Comparison of ENCODE assay signal across 7 cellular contexts in genomic region chrX:56802921-56803848, GRCh38.
DNase-seq lines count a peak whose midpoint lies in the region; ATAC-seq lines count a peak whose summit lies in the region.

No MANE protein-coding gene starts in this region.

- POLR2A ChIA-PET in activated CD8-positive, alpha-beta T cell treated with anti-CD3 and anti-CD28 coated beads, Interleukin-2, amount 10 ng/mL, durations not matched to agents 7 days and 5 days (lab: Charles Lee): no interaction called here

- H3K4me3 Mint-ChIP-seq in activated CD8-positive, alpha-beta T cell treated with anti-CD3 and anti-CD28 coated beads, Interleukin-2, amount 10 ng/mL, durations not matched to agents 7 days and 5 days: no peak overlapping the region

- no peak overlapping the region for H3K27ac Mint-ChIP-seq in activated CD8-positive, alpha-beta T cell treated with anti-CD3 and anti-CD28 coated beads, Interleukin-2, amount 10 ng/mL, durations not matched to agents 7 days and 5 days

- peak; percentile 44 for ATAC-seq in GM19463 (IDR thresholded peaks at IDR 0.05; ENCODE audit: unreplicated experiment)
- no peak for ATAC-seq in activated CD8-positive, alpha-beta T cell treated with anti-CD3 and anti-CD28 coated beads, Interleukin-2, amount 10 ng/mL, durations not matched to agents 7 days and 5 days

- DNase-seq in NCI-H2107 treated with DMSO at 0.1 percent for 48 hours (lab: John Stamatoyannopoulos, UW; ENCODE audit: unreplicated experiment) (peak; percentile 36), mesenteric fat pad (ENCODE audit: low spot score) (peak; percentile 90), DMS53 treated with DMSO at 0.1 percent for 48 hours (lab: John Stamatoyannopoulos, UW; ENCODE audit: unreplicated experiment) (no peak)
- DNase-seq in activated CD8-positive, alpha-beta T cell treated with anti-CD3 and anti-CD28 coated beads, Interleukin-2, amount 10 ng/mL, durations not matched to agents 7 days and 5 days: peak; percentile 58
- DNase-seq in effector CD4-positive, alpha-beta T cell: peak; percentile 74
- peak; percentile 26 to 33 for DNase-seq in stimulated activated CD8-positive, alpha-beta memory T cell treated with anti-CD3 and anti-CD28 coated beads, Interleukin-7, amount 100 ng/mL, for 48 hours (ENCODE audit: extremely low read depth in 1 of 2, low read depth in 1 of 2)

- CTCF ChIA-PET in activated CD8-positive, alpha-beta T cell treated with anti-CD3 and anti-CD28 coated beads, Interleukin-2, amount 10 ng/mL, durations not matched to agents 7 days and 5 days (lab: Charles Lee): interaction anchor here (1.6 kb wide), 1 partner anchor 175 kb away, joined by 10 read pairs; no protein-coding TSS in a partner anchor

- no peaks in the 10 kb centered on the region for H3K27me3 Mint-ChIP-seq in activated CD8-positive, alpha-beta T cell treated with anti-CD3 and anti-CD28 coated beads, Interleukin-2, amount 10 ng/mL, durations not matched to agents 7 days and 5 days (ENCODE audit: low read depth)

- H3K4me1 Mint-ChIP-seq in activated CD8-positive, alpha-beta T cell treated with anti-CD3 and anti-CD28 coated beads, Interleukin-2, amount 10 ng/mL, durations not matched to agents 7 days and 5 days (ENCODE audit: low read depth): peaks cover 36% of the 10 kb centered on the region

- no peaks in the 10 kb centered on the region for H3K9me3 Mint-ChIP-seq in activated CD8-positive, alpha-beta T cell treated with anti-CD3 and anti-CD28 coated beads, Interleukin-2, amount 10 ng/mL, durations not matched to agents 7 days and 5 days (ENCODE audit: insufficient read depth)

- H3K36me3 Mint-ChIP-seq in activated CD8-positive, alpha-beta T cell treated with anti-CD3 and anti-CD28 coated beads, Interleukin-2, amount 10 ng/mL, durations not matched to agents 7 days and 5 days (ENCODE audit: low read depth): peaks cover 10% of the 10 kb centered on the region
